In genomic region chr1:10152709-10153284, GRCh38 we compare ENCODE assay signal across 9 cellular contexts. TPM values are rescaled to one million over a fixed set of nuclear protein-coding genes. Genes with fewer than 3 reads are reported as not detected.
DNase-seq lines count a peak whose midpoint lies in the region; ATAC-seq and TF ChIP-seq lines count a peak whose summit lies in the region.
"Had no signal": no experiment of that assay in that cellular context is flagged by ENCODE, and none has a peak within 500 bp of the region (broad histone marks: within the 10 kb centered on the region; RNA-seq: fewer than 3 reads in every experiment).

No MANE protein-coding gene starts in this region.

- WGBS in heart right ventricle, 2 donors = 86% methylated on average over 8 of the region's 8 CpGs

- no peaks in the 10 kb centered on the region for H3K9me3 Mint-ChIP-seq in activated naive CD8-positive, alpha-beta T cell treated with anti-CD3 and anti-CD28 coated beads for 36 hours
- H3K9me3 Mint-ChIP-seq: dendritic cell treated with granulocyte-macrophage colony-stimulating factor and Interleukin-4, amounts not matched to agents 40 ng/mL and 50 ng/mL, for 4 days had no signal

- H3K4me1 ChIP-seq in heart right ventricle = peaks cover 0 to 34% (median 5%) of the 10 kb centered on the region in 9 donors

- no peaks in the 10 kb centered on the region for H3K27me3 ChIP-seq in heart right ventricle

- DNase-seq in NCI-H526 treated with DMSO at 0.1 percent for 48 hours (lab: John Stamatoyannopoulos, UW) (peak; percentile 3), heart right ventricle (peak; percentile 18 to 23), renal cortical epithelial cell (ENCODE audit: low read depth) (peak; percentile 30)
- DNase-seq in activated naive CD8-positive, alpha-beta T cell treated with anti-CD3 and anti-CD28 coated beads for 36 hours = peak; percentile 26

- TF ChIP-seq CTCF in 22Rv1 (IDR thresholded peaks at IDR 0.05) = peak; percentile 78
- peak; percentile 71; the same call in 1 of the 2 replicates for TF ChIP-seq CTCF in GM12874 (IDR thresholded peaks at IDR 0.05; ENCODE audit: insufficient read depth, low read depth, low read length)
- TF ChIP-seq CTCF in heart right ventricle (IDR thresholded peaks at IDR 0.05) = peak in 8 of 9 donors; percentile 29 to 62 (median 52)

- H3K9me3 ChIP-seq in heart right ventricle = no peaks in the 10 kb centered on the region

- no peak overlapping the region for H3K27ac ChIP-seq in 22Rv1
- no peak overlapping the region for H3K27ac ChIP-seq in heart right ventricle

- H3K36me3 Mint-ChIP-seq in activated naive CD8-positive, alpha-beta T cell treated with anti-CD3 and anti-CD28 coated beads for 36 hours = peaks cover 1% of the 10 kb centered on the region

- no peak overlapping the region for H3K27ac Mint-ChIP-seq in activated naive CD8-positive, alpha-beta T cell treated with anti-CD3 and anti-CD28 coated beads for 36 hours
- H3K27ac Mint-ChIP-seq: dendritic cell treated with granulocyte-macrophage colony-stimulating factor and Interleukin-4, amounts not matched to agents 40 ng/mL and 50 ng/mL, for 4 days had no signal

- peaks cover 0 to 79% (median 16%) of the 10 kb centered on the region in 9 donors for H3K36me3 ChIP-seq in heart right ventricle

- peak in 7 of 8 donors; percentile 11 to 50 (median 22) for ATAC-seq in heart right ventricle
- no peak for ATAC-seq in HG02763 (IDR thresholded peaks at IDR 0.05; ENCODE audit: unreplicated experiment)
- no peak for ATAC-seq in HG02840 (IDR thresholded peaks at IDR 0.05; ENCODE audit: low FRiP score, unreplicated experiment)

- intact Hi-C loops in heart right ventricle (cut with DNase I) = loop anchor here in 3 of 10 donors (10.0 kb wide), 1 partner anchor 208 kb away; the partner anchor contains the start of genes LZIC (in 3 of the 3) and NMNAT1 (in 3 of the 3)

- H3K4me3 ChIP-seq in heart right ventricle = no peak overlapping the region

- H3K4me3 Mint-ChIP-seq in activated naive CD8-positive, alpha-beta T cell treated with anti-CD3 and anti-CD28 coated beads for 36 hours = no peak overlapping the region
- H3K4me3 Mint-ChIP-seq: dendritic cell treated with granulocyte-macrophage colony-stimulating factor and Interleukin-4, amounts not matched to agents 40 ng/mL and 50 ng/mL, for 4 days had no signal

- no peaks in the 10 kb centered on the region for H3K4me1 Mint-ChIP-seq in activated naive CD8-positive, alpha-beta T cell treated with anti-CD3 and anti-CD28 coated beads for 36 hours

- H3K27me3 Mint-ChIP-seq in activated naive CD8-positive, alpha-beta T cell treated with anti-CD3 and anti-CD28 coated beads for 36 hours = no peaks in the 10 kb centered on the region
- H3K27me3 Mint-ChIP-seq: dendritic cell treated with granulocyte-macrophage colony-stimulating factor and Interleukin-4, amounts not matched to agents 40 ng/mL and 50 ng/mL, for 4 days had no signal

RNA-seq across cellular contexts. Expression of gene KIF1B, which starts 57.6 kb away (rescaled TPM):
- total RNA-seq in activated naive CD8-positive, alpha-beta T cell treated with anti-CD3 and anti-CD28 coated beads for 36 hours = 10 to 100 TPM; 10.0 to 11.2 TPM
- 100 to 1,000 TPM in 2 of 10 donors, 10 to 100 TPM in 8; 64.9 to 107 (median 89.9) TPM for total RNA-seq in heart right ventricle
- polyA plus RNA-seq in heart right ventricle = 10 to 100 TPM; 21.6 to 32.3 TPM
- 26.0 and 54.8 TPM in 2 replicates for total RNA-seq in renal cortical epithelial cell

Comparison
In these comparisons a context has a peak if more than half of its experiments do, and no peak if none do; other contexts are left out.
1. ATAC-seq: peak in heart right ventricle (7 of 8); none in HG02763 (single experiment) and HG02840 (single experiment).
2. Peak in every context shown above with its lines, with median percentiles within 50 percentile points of each other: CTCF ChIP-seq and DNase-seq.